24 cellular contexts compared by ENCODE assay signal in genomic region chr15:77942611-77943211, GRCh38.
"Had no signal": no experiment of that assay in that cellular context is flagged by ENCODE, and none has a peak within 500 bp of the region (broad histone marks: within the 10 kb centered on the region; RNA-seq: fewer than 3 reads in every experiment).

No MANE protein-coding gene starts in this region.

- H3K4me3 Mint-ChIP-seq: activated B cell treated with CpG ODN at 0.5 μM for 24 hours; activated naive CD8-positive, alpha-beta T cell treated with anti-CD3 and anti-CD28 coated beads, Interleukin-2, amount 50 U/mL, for 24 hours; activated T-helper 1 cell treated with anti-CD3 and anti-CD28 coated beads, Interleukin-12 subunit alpha, Interleukin-12 subunit beta, Interleukin-2, Interleukin-4 antibody, amounts not matched to agents 30 ng/mL and 10 ng/mL and 1 ng/mL, durations not matched to agents 14 hours and 24 hours and 36 hours had no signal

- H3K36me3 ChIP-seq: breast epithelium, esophagus squamous epithelium, left ventricle myocardium inferior, right atrium auricular region, tibial nerve had no signal

- H3K4me3 ChIP-seq: breast epithelium, esophagus squamous epithelium, left ventricle myocardium inferior, lung, right atrium auricular region, tibial nerve had no signal

- H3K9me3 ChIP-seq: breast epithelium, esophagus squamous epithelium, left ventricle myocardium inferior, right atrium auricular region, tibial nerve had no signal

- H3K27me3 ChIP-seq: breast epithelium, esophagus squamous epithelium, right atrium auricular region, tibial nerve had no signal

- H3K9ac ChIP-seq: parathyroid adenoma had no signal

- H3K27ac ChIP-seq: breast epithelium, epithelial cell of prostate, esophagus squamous epithelium, left ventricle myocardium inferior, parathyroid adenoma, right atrium auricular region, tibial nerve had no signal

- DNase-seq: activated B cell treated with CpG ODN at 0.5 μM for 24 hours; activated CD4-positive, alpha-beta T cell treated with anti-CD3 and anti-CD28 coated beads, Interleukin-2, amount 50 U/mL, for 1 hour; activated gamma-delta T cell; activated naive CD4-positive, alpha-beta T cell treated with anti-CD3 and anti-CD28 coated beads, Interleukin-2, amount 50 U/mL, for 16 hours; activated naive CD8-positive, alpha-beta T cell treated with anti-CD3 and anti-CD28 coated beads, Interleukin-2, amount 50 U/mL, for 24 hours; activated T-cell treated with anti-CD3 and anti-CD28 coated beads, Interleukin-2, amount 50 U/mL, for 1 hour; amygdala; central memory CD4-positive, alpha-beta T cell; esophagus squamous epithelium; foreskin melanocyte; left ventricle myocardium inferior; occipital lobe; stimulated activated CD4-positive, alpha-beta T cell treated with anti-CD3 and anti-CD28 coated beads, Interleukin-15, amount 100 ng/mL, for 24 hours; stimulated activated CD4-positive, alpha-beta T cell treated with anti-CD3 and anti-CD28 coated beads, Interleukin-2, amount 100 ng/mL, for 24 hours; stimulated activated naive CD4-positive, alpha-beta T cell treated with Interleukin-2 at 50 U/mL for 16 hours; SW 1271; T-helper 2 cell had no signal

- H3K27ac Mint-ChIP-seq: activated B cell treated with CpG ODN at 0.5 μM for 24 hours; activated naive CD8-positive, alpha-beta T cell treated with anti-CD3 and anti-CD28 coated beads, Interleukin-2, amount 50 U/mL, for 24 hours; activated T-helper 1 cell treated with anti-CD3 and anti-CD28 coated beads, Interleukin-12 subunit alpha, Interleukin-12 subunit beta, Interleukin-2, Interleukin-4 antibody, amounts not matched to agents 30 ng/mL and 10 ng/mL and 1 ng/mL, durations not matched to agents 14 hours and 24 hours and 36 hours had no signal

- H3K4me1 ChIP-seq: breast epithelium, parathyroid adenoma had no signal

- H3K27me3 Mint-ChIP-seq: activated naive CD8-positive, alpha-beta T cell treated with anti-CD3 and anti-CD28 coated beads, Interleukin-2, amount 50 U/mL, for 24 hours had no signal

- H3K79me2 ChIP-seq: parathyroid adenoma had no signal

- H3K9me3 Mint-ChIP-seq: activated B cell treated with CpG ODN at 0.5 μM for 24 hours; activated naive CD8-positive, alpha-beta T cell treated with anti-CD3 and anti-CD28 coated beads, Interleukin-2, amount 50 U/mL, for 24 hours; activated T-helper 1 cell treated with anti-CD3 and anti-CD28 coated beads, Interleukin-12 subunit alpha, Interleukin-12 subunit beta, Interleukin-2, Interleukin-4 antibody, amounts not matched to agents 30 ng/mL and 10 ng/mL and 1 ng/mL, durations not matched to agents 14 hours and 24 hours and 36 hours had no signal

- H2AFZ ChIP-seq: parathyroid adenoma had no signal
